ENCODE assay signal across 1 cellular context in genomic region chr5:69213513-69214215, GRCh38.
TF ChIP-seq lines count a peak whose summit lies in the region.

No MANE protein-coding gene starts in this region.

TF ChIP-seq in SK-N-SH treated with all-trans-retinoic acid at 6 μM for 48 hours, 23 proteins besides CTCF, POLR2A, EP300 and RAD21 (continued from another document):
- no peak for TF ChIP-seq TOX (CRISPR knock-in tag; IDR thresholded peaks at IDR 0.05; ENCODE audit: borderline replicate concordance)
- no peak for TF ChIP-seq CSDC2 (CRISPR knock-in tag; IDR thresholded peaks at IDR 0.05)
- TF ChIP-seq ZNF8 (CRISPR knock-in tag; IDR thresholded peaks at IDR 0.05) = no peak
- no peak for TF ChIP-seq CSRNP3 (CRISPR knock-in tag; IDR thresholded peaks at IDR 0.05)
- no peak for TF ChIP-seq ZNF70 (CRISPR knock-in tag; IDR thresholded peaks at IDR 0.05)
